In the genomic region with DNA sequence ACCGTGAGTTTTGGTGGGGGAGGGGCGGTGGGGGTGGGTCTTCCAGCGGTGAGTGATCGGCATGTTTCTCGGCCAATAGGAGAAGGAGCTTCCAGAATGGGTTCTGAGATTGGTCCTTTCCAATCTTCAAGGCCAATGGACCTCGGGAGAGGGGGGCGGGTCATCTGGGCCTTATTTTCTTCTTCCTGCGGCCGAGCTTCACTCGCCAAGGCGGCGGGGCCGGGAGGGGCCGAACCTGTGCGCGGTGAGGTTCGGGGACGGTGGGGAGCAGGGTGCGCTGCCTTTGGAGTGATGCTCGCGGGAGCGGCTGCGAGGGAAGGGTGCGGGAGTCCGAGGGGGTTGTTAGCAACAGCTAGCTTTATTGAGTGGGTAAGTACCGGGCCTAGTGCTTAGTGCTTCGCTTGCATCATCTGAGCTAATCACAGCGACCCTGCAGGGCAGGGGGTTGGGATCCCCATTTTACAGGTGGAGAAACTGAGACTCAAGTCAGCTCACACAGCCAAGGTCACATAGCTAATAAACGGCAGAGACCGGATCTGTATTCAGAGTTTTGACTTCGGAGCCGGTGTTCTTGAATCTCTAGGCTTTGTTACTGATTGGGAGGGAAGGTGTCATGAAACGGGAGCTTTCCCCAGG, we compare ENCODE assay signal across 1 cellular context.
A peak's percentile ranks its signal among the peaks of the same experiment; 100 is the strongest.
TF ChIP-seq lines count a peak whose summit lies in the region.

No MANE protein-coding gene starts in this region.

TF ChIP-seq in HepG2, 621 proteins besides CTCF, POLR2A, EP300 and RAD21 (continued from another document and continues in another):
- no peak for TF ChIP-seq SNAPC5 (CRISPR knock-in tag; IDR thresholded peaks at IDR 0.05; ENCODE audit: borderline replicate concordance)
- 0 out of 2 replicates have a peak, but pooled peaks have one; percentile 68 for TF ChIP-seq ZNF678 (CRISPR knock-in tag; IDR thresholded peaks at IDR 0.05)
- TF ChIP-seq, protein P1, sequence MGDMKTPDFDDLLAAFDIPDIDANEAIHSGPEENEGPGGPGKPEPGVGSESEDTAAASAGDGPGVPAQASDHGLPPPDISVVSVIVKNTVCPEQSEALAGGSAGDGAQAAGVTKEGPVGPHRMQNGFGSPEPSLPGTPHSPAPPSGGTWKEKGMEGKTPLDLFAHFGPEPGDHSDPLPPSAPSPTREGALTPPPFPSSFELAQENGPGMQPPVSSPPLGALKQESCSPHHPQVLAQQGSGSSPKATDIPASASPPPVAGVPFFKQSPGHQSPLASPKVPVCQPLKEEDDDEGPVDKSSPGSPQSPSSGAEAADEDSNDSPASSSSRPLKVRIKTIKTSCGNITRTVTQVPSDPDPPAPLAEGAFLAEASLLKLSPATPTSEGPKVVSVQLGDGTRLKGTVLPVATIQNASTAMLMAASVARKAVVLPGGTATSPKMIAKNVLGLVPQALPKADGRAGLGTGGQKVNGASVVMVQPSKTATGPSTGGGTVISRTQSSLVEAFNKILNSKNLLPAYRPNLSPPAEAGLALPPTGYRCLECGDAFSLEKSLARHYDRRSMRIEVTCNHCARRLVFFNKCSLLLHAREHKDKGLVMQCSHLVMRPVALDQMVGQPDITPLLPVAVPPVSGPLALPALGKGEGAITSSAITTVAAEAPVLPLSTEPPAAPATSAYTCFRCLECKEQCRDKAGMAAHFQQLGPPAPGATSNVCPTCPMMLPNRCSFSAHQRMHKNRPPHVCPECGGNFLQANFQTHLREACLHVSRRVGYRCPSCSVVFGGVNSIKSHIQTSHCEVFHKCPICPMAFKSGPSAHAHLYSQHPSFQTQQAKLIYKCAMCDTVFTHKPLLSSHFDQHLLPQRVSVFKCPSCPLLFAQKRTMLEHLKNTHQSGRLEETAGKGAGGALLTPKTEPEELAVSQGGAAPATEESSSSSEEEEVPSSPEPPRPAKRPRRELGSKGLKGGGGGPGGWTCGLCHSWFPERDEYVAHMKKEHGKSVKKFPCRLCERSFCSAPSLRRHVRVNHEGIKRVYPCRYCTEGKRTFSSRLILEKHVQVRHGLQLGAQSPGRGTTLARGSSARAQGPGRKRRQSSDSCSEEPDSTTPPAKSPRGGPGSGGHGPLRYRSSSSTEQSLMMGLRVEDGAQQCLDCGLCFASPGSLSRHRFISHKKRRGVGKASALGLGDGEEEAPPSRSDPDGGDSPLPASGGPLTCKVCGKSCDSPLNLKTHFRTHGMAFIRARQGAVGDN (CRISPR knock-in tag; IDR thresholded peaks at IDR 0.05) = peak; percentile 76
- no peak for TF ChIP-seq FOXA1 (IDR thresholded peaks at IDR 0.05)
- TF ChIP-seq FOXA1 (CRISPR knock-in tag; IDR thresholded peaks at IDR 0.05) = no peak
- TF ChIP-seq ZNF549 (CRISPR knock-in tag; IDR thresholded peaks at IDR 0.05) = no peak
- TF ChIP-seq IRX3 (CRISPR knock-in tag; IDR thresholded peaks at IDR 0.05; ENCODE audit: borderline replicate concordance, low read depth) = no peak
- TF ChIP-seq MLLT10 (CRISPR knock-in tag; IDR thresholded peaks at IDR 0.05) = no peak
- TF ChIP-seq KDM2A (CRISPR knock-in tag; IDR thresholded peaks at IDR 0.05; ENCODE audit: borderline replicate concordance, low read depth) = peak; percentile 87; the same call in 1 of the 2 replicates
- peak; percentile 79 for TF ChIP-seq RBFOX2 (IDR thresholded peaks at IDR 0.05; ENCODE audit: low read depth, low read length)
- TF ChIP-seq, protein P2, sequence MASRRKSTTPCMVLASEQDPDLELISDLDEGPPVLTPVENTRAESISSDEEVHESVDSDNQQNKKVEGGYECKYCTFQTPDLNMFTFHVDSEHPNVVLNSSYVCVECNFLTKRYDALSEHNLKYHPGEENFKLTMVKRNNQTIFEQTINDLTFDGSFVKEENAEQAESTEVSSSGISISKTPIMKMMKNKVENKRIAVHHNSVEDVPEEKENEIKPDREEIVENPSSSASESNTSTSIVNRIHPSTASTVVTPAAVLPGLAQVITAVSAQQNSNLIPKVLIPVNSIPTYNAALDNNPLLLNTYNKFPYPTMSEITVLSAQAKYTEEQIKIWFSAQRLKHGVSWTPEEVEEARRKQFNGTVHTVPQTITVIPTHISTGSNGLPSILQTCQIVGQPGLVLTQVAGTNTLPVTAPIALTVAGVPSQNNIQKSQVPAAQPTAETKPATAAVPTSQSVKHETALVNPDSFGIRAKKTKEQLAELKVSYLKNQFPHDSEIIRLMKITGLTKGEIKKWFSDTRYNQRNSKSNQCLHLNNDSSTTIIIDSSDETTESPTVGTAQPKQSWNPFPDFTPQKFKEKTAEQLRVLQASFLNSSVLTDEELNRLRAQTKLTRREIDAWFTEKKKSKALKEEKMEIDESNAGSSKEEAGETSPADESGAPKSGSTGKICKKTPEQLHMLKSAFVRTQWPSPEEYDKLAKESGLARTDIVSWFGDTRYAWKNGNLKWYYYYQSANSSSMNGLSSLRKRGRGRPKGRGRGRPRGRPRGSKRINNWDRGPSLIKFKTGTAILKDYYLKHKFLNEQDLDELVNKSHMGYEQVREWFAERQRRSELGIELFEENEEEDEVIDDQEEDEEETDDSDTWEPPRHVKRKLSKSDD (CRISPR knock-in tag; IDR thresholded peaks at IDR 0.05; ENCODE audit: low read depth) = no peak
- 0 out of 2 replicates have a peak, but pooled peaks have one; percentile 24 for TF ChIP-seq ZBTB21 (CRISPR knock-in tag; IDR thresholded peaks at IDR 0.05)
- TF ChIP-seq FOXO4 (CRISPR knock-in tag; conservative IDR thresholded peaks at IDR 0.05) = 0 out of 2 replicates have a peak, but pooled peaks have one; percentile 36
- TF ChIP-seq ZNF577 (CRISPR knock-in tag; IDR thresholded peaks at IDR 0.05; ENCODE audit: borderline replicate concordance, low read depth) = 0 out of 2 replicates have a peak, but pooled peaks have one; percentile 39
- TF ChIP-seq, protein P3, sequence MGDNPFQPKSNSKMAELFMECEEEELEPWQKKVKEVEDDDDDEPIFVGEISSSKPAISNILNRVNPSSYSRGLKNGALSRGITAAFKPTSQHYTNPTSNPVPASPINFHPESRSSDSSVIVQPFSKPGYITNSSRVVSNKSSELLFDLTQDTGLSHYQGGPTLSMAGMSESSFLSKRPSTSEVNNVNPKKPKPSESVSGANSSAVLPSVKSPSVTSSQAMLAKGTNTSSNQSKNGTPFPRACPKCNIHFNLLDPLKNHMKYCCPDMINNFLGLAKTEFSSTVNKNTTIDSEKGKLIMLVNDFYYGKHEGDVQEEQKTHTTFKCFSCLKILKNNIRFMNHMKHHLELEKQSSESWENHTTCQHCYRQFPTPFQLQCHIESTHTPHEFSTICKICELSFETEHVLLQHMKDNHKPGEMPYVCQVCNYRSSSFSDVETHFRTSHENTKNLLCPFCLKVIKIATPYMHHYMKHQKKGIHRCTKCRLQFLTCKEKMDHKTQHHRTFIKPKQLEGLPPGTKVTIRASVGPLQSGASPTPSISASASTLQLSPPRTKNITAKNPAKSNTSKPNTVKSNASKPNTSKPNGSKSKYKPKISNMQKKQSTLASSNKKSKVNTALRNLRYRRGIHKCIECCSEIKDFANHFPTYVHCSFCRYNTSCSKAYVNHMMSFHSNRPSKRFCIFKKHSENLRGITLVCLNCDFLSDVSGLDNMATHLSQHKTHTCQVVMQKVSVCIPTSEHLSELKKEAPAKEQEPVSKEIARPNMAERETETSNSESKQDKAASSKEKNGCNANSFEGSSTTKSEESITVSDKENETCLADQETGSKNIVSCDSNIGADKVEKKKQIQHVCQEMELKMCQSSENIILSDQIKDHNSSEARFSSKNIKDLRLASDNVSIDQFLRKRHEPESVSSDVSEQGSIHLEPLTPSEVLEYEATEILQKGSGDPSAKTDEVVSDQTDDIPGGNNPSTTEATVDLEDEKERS (CRISPR knock-in tag; IDR thresholded peaks at IDR 0.05) = no peak
- TF ChIP-seq ZNF225 (CRISPR knock-in tag; IDR thresholded peaks at IDR 0.05) = peak; percentile 93
- no peak for TF ChIP-seq MAFF (IDR thresholded peaks at IDR 0.05; ENCODE audit: low read depth, low read length)
- TF ChIP-seq THRA (CRISPR knock-in tag; IDR thresholded peaks at IDR 0.05; ENCODE audit: borderline replicate concordance) = no peak
- no peak for TF ChIP-seq ATM (IDR thresholded peaks at IDR 0.05; ENCODE audit: borderline replicate concordance)
- no peak for TF ChIP-seq U2AF2 (IDR thresholded peaks at IDR 0.05; ENCODE audit: low read depth, low read length)
- TF ChIP-seq ELF3 (CRISPR knock-in tag; IDR thresholded peaks at IDR 0.05) = peak; percentile 18; the same call in 1 of the 2 replicates
- no peak for TF ChIP-seq PRPF4 (IDR thresholded peaks at IDR 0.05; ENCODE audit: low read depth, low read length, poor library complexity, severe bottlenecking)
- TF ChIP-seq TCF7L2 (IDR thresholded peaks at IDR 0.05; ENCODE audit: low read depth, low read length) = no peak
- TF ChIP-seq MXD4 (CRISPR knock-in tag; IDR thresholded peaks at IDR 0.05) = peak; percentile 67; the same call in 1 of the 2 replicates
- peak; percentile 17; the same call in 1 of the 2 replicates for TF ChIP-seq SOX5 (CRISPR knock-in tag; IDR thresholded peaks at IDR 0.05; ENCODE audit: borderline replicate concordance)
- TF ChIP-seq ZNF781 (CRISPR knock-in tag; IDR thresholded peaks at IDR 0.05; ENCODE audit: borderline replicate concordance, not compliant biosample characterization) = no peak
- TF ChIP-seq, protein P4, sequence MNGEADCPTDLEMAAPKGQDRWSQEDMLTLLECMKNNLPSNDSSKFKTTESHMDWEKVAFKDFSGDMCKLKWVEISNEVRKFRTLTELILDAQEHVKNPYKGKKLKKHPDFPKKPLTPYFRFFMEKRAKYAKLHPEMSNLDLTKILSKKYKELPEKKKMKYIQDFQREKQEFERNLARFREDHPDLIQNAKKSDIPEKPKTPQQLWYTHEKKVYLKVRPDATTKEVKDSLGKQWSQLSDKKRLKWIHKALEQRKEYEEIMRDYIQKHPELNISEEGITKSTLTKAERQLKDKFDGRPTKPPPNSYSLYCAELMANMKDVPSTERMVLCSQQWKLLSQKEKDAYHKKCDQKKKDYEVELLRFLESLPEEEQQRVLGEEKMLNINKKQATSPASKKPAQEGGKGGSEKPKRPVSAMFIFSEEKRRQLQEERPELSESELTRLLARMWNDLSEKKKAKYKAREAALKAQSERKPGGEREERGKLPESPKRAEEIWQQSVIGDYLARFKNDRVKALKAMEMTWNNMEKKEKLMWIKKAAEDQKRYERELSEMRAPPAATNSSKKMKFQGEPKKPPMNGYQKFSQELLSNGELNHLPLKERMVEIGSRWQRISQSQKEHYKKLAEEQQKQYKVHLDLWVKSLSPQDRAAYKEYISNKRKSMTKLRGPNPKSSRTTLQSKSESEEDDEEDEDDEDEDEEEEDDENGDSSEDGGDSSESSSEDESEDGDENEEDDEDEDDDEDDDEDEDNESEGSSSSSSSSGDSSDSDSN (CRISPR knock-in tag; IDR thresholded peaks at IDR 0.05) = peak; percentile 53; the same call in 1 of the 2 replicates
- TF ChIP-seq SMARCC2 (IDR thresholded peaks at IDR 0.05) = no peak
- TF ChIP-seq ZNF362 (CRISPR knock-in tag; IDR thresholded peaks at IDR 0.05; ENCODE audit: borderline replicate concordance) = peak; percentile 20; the same call in 1 of the 2 replicates
- peak; percentile 54; the same call in 1 of the 2 replicates for TF ChIP-seq SAFB2 (CRISPR knock-in tag; IDR thresholded peaks at IDR 0.05; ENCODE audit: borderline replicate concordance, low read depth)
- TF ChIP-seq REPIN1 (CRISPR knock-in tag; IDR thresholded peaks at IDR 0.05; ENCODE audit: borderline replicate concordance, low read depth) = no peak
- TF ChIP-seq ZFP36L1 (CRISPR knock-in tag; IDR thresholded peaks at IDR 0.05) = no peak
- TF ChIP-seq NCOA2 (CRISPR knock-in tag; IDR thresholded peaks at IDR 0.05) = peak; percentile 21; the same call in 1 of the 2 replicates
- no peak for TF ChIP-seq MAFK (conservative IDR thresholded peaks at IDR 0.05 in 1 of 2, IDR thresholded peaks at IDR 0.05 in 1 of 2; ENCODE audit: low read length in 2 of 2)
- peak; percentile 58; the same call in 1 of the 2 replicates for TF ChIP-seq ZNF709 (CRISPR knock-in tag; IDR thresholded peaks at IDR 0.05)
- TF ChIP-seq ZNF879 (CRISPR knock-in tag; IDR thresholded peaks at IDR 0.05) = 0 out of 2 replicates have a peak, but pooled peaks have one; percentile 55
- no peak for TF ChIP-seq FOXJ3 (CRISPR knock-in tag; IDR thresholded peaks at IDR 0.05; ENCODE audit: borderline replicate concordance)
- TF ChIP-seq, protein P5, sequence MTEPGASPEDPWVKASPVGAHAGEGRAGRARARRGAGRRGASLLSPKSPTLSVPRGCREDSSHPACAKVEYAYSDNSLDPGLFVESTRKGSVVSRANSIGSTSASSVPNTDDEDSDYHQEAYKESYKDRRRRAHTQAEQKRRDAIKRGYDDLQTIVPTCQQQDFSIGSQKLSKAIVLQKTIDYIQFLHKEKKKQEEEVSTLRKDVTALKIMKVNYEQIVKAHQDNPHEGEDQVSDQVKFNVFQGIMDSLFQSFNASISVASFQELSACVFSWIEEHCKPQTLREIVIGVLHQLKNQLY (CRISPR knock-in tag; IDR thresholded peaks at IDR 0.05) = no peak
- TF ChIP-seq TRIM24 (CRISPR knock-in tag; IDR thresholded peaks at IDR 0.05) = no peak
